1 cellular context compared by ENCODE assay signal in genomic region chr2:145760781-145761649, GRCh38.
A peak's percentile ranks its signal among the peaks of the same experiment; 100 is the strongest.
TF ChIP-seq lines count a peak whose summit lies in the region.

No MANE protein-coding gene starts in this region.

TF ChIP-seq in HepG2, 621 proteins besides CTCF, POLR2A, EP300 and RAD21 (continued from another document and continues in another):
- no peak; the same call in 1 of the 2 replicates for TF ChIP-seq ZNF512B (CRISPR knock-in tag; IDR thresholded peaks at IDR 0.05; ENCODE audit: borderline replicate concordance)
- no peak; a peak in 1 of 4 replicates for TF ChIP-seq MAFK (conservative IDR thresholded peaks at IDR 0.05 in 1 of 2, IDR thresholded peaks at IDR 0.05 in 1 of 2; ENCODE audit: low read length in 2 of 2)
- TF ChIP-seq SMAD3 (CRISPR knock-in tag; IDR thresholded peaks at IDR 0.05), result peak; percentile 81
- TF ChIP-seq SAP130 (CRISPR knock-in tag; IDR thresholded peaks at IDR 0.05; ENCODE audit: low read depth), result peak; percentile 64
- peak; percentile 97 for TF ChIP-seq LCORL (IDR thresholded peaks at IDR 0.05)
- peak; percentile 74; the same call in 1 of the 2 replicates for TF ChIP-seq LCORL (CRISPR knock-in tag; IDR thresholded peaks at IDR 0.05)
- TF ChIP-seq, protein P1, sequence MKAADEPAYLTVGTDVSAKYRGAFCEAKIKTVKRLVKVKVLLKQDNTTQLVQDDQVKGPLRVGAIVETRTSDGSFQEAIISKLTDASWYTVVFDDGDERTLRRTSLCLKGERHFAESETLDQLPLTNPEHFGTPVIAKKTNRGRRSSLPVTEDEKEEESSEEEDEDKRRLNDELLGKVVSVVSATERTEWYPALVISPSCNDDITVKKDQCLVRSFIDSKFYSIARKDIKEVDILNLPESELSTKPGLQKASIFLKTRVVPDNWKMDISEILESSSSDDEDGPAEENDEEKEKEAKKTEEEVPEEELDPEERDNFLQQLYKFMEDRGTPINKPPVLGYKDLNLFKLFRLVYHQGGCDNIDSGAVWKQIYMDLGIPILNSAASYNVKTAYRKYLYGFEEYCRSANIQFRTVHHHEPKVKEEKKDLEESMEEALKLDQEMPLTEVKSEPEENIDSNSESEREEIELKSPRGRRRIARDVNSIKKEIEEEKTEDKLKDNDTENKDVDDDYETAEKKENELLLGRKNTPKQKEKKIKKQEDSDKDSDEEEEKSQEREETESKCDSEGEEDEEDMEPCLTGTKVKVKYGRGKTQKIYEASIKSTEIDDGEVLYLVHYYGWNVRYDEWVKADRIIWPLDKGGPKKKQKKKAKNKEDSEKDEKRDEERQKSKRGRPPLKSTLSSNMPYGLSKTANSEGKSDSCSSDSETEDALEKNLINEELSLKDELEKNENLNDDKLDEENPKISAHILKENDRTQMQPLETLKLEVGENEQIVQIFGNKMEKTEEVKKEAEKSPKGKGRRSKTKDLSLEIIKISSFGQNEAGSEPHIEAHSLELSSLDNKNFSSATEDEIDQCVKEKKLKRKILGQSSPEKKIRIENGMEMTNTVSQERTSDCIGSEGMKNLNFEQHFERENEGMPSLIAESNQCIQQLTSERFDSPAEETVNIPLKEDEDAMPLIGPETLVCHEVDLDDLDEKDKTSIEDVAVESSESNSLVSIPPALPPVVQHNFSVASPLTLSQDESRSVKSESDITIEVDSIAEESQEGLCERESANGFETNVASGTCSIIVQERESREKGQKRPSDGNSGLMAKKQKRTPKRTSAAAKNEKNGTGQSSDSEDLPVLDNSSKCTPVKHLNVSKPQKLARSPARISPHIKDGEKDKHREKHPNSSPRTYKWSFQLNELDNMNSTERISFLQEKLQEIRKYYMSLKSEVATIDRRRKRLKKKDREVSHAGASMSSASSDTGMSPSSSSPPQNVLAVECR (CRISPR knock-in tag; IDR thresholded peaks at IDR 0.05; ENCODE audit: borderline replicate concordance), result peak; percentile 14; the same call in 1 of the 2 replicates
- no peak for TF ChIP-seq ZNF350 (CRISPR knock-in tag; IDR thresholded peaks at IDR 0.05; ENCODE audit: borderline replicate concordance, low read depth)
- TF ChIP-seq ZNF24 (IDR thresholded peaks at IDR 0.05), result 0 out of 2 replicates have a peak, but pooled peaks have one; percentile 52
- TF ChIP-seq, protein P2, sequence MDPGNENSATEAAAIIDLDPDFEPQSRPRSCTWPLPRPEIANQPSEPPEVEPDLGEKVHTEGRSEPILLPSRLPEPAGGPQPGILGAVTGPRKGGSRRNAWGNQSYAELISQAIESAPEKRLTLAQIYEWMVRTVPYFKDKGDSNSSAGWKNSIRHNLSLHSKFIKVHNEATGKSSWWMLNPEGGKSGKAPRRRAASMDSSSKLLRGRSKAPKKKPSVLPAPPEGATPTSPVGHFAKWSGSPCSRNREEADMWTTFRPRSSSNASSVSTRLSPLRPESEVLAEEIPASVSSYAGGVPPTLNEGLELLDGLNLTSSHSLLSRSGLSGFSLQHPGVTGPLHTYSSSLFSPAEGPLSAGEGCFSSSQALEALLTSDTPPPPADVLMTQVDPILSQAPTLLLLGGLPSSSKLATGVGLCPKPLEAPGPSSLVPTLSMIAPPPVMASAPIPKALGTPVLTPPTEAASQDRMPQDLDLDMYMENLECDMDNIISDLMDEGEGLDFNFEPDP (CRISPR knock-in tag; conservative IDR thresholded peaks at IDR 0.05), result no peak
- TF ChIP-seq, protein P3, sequence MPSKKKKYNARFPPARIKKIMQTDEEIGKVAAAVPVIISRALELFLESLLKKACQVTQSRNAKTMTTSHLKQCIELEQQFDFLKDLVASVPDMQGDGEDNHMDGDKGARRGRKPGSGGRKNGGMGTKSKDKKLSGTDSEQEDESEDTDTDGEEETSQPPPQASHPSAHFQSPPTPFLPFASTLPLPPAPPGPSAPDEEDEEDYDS (CRISPR knock-in tag; IDR thresholded peaks at IDR 0.05), result no peak; the same call in 1 of the 2 replicates
- TF ChIP-seq, protein P4, sequence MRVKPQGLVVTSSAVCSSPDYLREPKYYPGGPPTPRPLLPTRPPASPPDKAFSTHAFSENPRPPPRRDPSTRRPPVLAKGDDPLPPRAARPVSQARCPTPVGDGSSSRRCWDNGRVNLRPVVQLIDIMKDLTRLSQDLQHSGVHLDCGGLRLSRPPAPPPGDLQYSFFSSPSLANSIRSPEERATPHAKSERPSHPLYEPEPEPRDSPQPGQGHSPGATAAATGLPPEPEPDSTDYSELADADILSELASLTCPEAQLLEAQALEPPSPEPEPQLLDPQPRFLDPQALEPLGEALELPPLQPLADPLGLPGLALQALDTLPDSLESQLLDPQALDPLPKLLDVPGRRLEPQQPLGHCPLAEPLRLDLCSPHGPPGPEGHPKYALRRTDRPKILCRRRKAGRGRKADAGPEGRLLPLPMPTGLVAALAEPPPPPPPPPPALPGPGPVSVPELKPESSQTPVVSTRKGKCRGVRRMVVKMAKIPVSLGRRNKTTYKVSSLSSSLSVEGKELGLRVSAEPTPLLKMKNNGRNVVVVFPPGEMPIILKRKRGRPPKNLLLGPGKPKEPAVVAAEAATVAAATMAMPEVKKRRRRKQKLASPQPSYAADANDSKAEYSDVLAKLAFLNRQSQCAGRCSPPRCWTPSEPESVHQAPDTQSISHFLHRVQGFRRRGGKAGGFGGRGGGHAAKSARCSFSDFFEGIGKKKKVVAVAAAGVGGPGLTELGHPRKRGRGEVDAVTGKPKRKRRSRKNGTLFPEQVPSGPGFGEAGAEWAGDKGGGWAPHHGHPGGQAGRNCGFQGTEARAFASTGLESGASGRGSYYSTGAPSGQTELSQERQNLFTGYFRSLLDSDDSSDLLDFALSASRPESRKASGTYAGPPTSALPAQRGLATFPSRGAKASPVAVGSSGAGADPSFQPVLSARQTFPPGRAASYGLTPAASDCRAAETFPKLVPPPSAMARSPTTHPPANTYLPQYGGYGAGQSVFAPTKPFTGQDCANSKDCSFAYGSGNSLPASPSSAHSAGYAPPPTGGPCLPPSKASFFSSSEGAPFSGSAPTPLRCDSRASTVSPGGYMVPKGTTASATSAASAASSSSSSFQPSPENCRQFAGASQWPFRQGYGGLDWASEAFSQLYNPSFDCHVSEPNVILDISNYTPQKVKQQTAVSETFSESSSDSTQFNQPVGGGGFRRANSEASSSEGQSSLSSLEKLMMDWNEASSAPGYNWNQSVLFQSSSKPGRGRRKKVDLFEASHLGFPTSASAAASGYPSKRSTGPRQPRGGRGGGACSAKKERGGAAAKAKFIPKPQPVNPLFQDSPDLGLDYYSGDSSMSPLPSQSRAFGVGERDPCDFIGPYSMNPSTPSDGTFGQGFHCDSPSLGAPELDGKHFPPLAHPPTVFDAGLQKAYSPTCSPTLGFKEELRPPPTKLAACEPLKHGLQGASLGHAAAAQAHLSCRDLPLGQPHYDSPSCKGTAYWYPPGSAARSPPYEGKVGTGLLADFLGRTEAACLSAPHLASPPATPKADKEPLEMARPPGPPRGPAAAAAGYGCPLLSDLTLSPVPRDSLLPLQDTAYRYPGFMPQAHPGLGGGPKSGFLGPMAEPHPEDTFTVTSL (CRISPR knock-in tag; IDR thresholded peaks at IDR 0.05; ENCODE audit: borderline replicate concordance), result peak; percentile 96; the same call in 1 of the 2 replicates
- 0 out of 2 replicates have a peak, but pooled peaks have one; percentile 11 for TF ChIP-seq NFYC (CRISPR knock-in tag; IDR thresholded peaks at IDR 0.05)
- TF ChIP-seq, protein P5, sequence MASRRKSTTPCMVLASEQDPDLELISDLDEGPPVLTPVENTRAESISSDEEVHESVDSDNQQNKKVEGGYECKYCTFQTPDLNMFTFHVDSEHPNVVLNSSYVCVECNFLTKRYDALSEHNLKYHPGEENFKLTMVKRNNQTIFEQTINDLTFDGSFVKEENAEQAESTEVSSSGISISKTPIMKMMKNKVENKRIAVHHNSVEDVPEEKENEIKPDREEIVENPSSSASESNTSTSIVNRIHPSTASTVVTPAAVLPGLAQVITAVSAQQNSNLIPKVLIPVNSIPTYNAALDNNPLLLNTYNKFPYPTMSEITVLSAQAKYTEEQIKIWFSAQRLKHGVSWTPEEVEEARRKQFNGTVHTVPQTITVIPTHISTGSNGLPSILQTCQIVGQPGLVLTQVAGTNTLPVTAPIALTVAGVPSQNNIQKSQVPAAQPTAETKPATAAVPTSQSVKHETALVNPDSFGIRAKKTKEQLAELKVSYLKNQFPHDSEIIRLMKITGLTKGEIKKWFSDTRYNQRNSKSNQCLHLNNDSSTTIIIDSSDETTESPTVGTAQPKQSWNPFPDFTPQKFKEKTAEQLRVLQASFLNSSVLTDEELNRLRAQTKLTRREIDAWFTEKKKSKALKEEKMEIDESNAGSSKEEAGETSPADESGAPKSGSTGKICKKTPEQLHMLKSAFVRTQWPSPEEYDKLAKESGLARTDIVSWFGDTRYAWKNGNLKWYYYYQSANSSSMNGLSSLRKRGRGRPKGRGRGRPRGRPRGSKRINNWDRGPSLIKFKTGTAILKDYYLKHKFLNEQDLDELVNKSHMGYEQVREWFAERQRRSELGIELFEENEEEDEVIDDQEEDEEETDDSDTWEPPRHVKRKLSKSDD (CRISPR knock-in tag; IDR thresholded peaks at IDR 0.05; ENCODE audit: low read depth), result 0 out of 2 replicates have a peak, but pooled peaks have one; percentile 14
- no peak for TF ChIP-seq NBN (conservative IDR thresholded peaks at IDR 0.05)
- TF ChIP-seq IKZF5 (CRISPR knock-in tag; IDR thresholded peaks at IDR 0.05), result peak; percentile 31; the same call in 1 of the 2 replicates
- TF ChIP-seq, protein P6, sequence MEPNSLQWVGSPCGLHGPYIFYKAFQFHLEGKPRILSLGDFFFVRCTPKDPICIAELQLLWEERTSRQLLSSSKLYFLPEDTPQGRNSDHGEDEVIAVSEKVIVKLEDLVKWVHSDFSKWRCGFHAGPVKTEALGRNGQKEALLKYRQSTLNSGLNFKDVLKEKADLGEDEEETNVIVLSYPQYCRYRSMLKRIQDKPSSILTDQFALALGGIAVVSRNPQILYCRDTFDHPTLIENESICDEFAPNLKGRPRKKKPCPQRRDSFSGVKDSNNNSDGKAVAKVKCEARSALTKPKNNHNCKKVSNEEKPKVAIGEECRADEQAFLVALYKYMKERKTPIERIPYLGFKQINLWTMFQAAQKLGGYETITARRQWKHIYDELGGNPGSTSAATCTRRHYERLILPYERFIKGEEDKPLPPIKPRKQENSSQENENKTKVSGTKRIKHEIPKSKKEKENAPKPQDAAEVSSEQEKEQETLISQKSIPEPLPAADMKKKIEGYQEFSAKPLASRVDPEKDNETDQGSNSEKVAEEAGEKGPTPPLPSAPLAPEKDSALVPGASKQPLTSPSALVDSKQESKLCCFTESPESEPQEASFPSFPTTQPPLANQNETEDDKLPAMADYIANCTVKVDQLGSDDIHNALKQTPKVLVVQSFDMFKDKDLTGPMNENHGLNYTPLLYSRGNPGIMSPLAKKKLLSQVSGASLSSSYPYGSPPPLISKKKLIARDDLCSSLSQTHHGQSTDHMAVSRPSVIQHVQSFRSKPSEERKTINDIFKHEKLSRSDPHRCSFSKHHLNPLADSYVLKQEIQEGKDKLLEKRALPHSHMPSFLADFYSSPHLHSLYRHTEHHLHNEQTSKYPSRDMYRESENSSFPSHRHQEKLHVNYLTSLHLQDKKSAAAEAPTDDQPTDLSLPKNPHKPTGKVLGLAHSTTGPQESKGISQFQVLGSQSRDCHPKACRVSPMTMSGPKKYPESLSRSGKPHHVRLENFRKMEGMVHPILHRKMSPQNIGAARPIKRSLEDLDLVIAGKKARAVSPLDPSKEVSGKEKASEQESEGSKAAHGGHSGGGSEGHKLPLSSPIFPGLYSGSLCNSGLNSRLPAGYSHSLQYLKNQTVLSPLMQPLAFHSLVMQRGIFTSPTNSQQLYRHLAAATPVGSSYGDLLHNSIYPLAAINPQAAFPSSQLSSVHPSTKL (CRISPR knock-in tag; IDR thresholded peaks at IDR 0.05), result peak; percentile 98
- TF ChIP-seq ATF7 (IDR thresholded peaks at IDR 0.05), result no peak
- TF ChIP-seq ATF7 (CRISPR knock-in tag; IDR thresholded peaks at IDR 0.05), result peak; percentile 75; the same call in 1 of the 2 replicates
- TF ChIP-seq NR2C2 (CRISPR knock-in tag; IDR thresholded peaks at IDR 0.05; ENCODE audit: borderline replicate concordance), result peak; percentile 63; the same call in 1 of the 2 replicates
- TF ChIP-seq ZSCAN30 (CRISPR knock-in tag; IDR thresholded peaks at IDR 0.05), result peak; percentile 85; the same call in 1 of the 2 replicates
- peak; percentile 89 for TF ChIP-seq CEBPB (IDR thresholded peaks at IDR 0.05; ENCODE audit: borderline replicate concordance, low read depth, low read length)
- peak; percentile 62; the same call in 1 of the 2 replicates for TF ChIP-seq HIC2 (CRISPR knock-in tag; IDR thresholded peaks at IDR 0.05; ENCODE audit: low read depth)
- TF ChIP-seq NR2F1 (CRISPR knock-in tag; IDR thresholded peaks at IDR 0.05), result peak; percentile 87 to 98; a peak in 3 of 4 replicates
- TF ChIP-seq JUND (CRISPR knock-in tag; IDR thresholded peaks at IDR 0.05), result peak; percentile 91
- TF ChIP-seq REPIN1 (CRISPR knock-in tag; IDR thresholded peaks at IDR 0.05; ENCODE audit: borderline replicate concordance, low read depth), result peak; percentile 59
- TF ChIP-seq SP5 (CRISPR knock-in tag; IDR thresholded peaks at IDR 0.05; ENCODE audit: borderline replicate concordance, low read depth), result peak; percentile 50; the same call in 1 of the 2 replicates
